17 cellular contexts compared by ENCODE assay signal in the genomic region with DNA sequence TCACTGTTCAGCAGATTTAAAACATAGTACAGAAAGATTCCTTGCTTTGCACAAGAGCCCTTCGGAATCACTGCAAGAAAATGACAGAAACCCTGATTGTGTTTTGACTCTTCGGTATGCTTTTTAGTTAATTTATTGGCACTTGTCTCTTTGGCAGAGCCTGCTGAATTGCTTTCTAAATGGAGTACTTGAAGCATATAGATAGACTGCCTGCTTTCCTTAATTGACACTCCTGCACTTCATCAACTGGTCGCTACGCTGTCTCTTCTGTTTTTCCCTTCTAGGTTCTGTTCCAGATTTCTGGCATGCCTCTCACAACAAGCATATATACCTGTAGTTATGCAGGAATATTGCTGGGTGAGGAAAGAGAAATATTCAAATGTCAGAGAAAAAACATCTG. TPM values are rescaled to one million over a fixed set of nuclear protein-coding genes. Genes with fewer than 3 reads are reported as not detected.
"Had no signal": no experiment of that assay in that cellular context is flagged by ENCODE, and none has a peak within 500 bp of the region (broad histone marks: within the 10 kb centered on the region; RNA-seq: fewer than 3 reads in every experiment).

No MANE protein-coding gene starts in this region.

- H3K9me3 ChIP-seq: tibial nerve, uterus had no signal

- DNase-seq: activated CD4-positive, alpha-beta T cell treated with anti-CD3 and anti-CD28 coated beads for 36 hours; activated CD4-positive, alpha-beta T cell treated with anti-CD3 and anti-CD28 coated beads, Interleukin-2, amount 50 U/mL, for 48 hours; activated T-cell treated with anti-CD3 and anti-CD28 coated beads for 4 hours; caudate nucleus; dorsolateral prefrontal cortex; endodermal cell; foreskin fibroblast; hippocampal formation; islet precursor cell; nephron progenitor cell; retina; stimulated activated naive CD8-positive, alpha-beta T cell treated with anti-CD3 and anti-CD28 coated beads, Interleukin-15, Interleukin-2, amounts not matched to agents 100 U/mL and 50 U/mL, for 24 hours; uterus had no signal

- H3K27me3 ChIP-seq: dorsolateral prefrontal cortex, tibial nerve, uterus had no signal

- H3K27ac ChIP-seq: dorsolateral prefrontal cortex, epithelial cell of prostate, tibial nerve, uterus had no signal

- H3K4me3 ChIP-seq: dorsolateral prefrontal cortex, tibial nerve, uterus had no signal

- H3K36me3 ChIP-seq: tibial nerve, uterus had no signal

- ATAC-seq: activated CD4-positive, alpha-beta T cell treated with anti-CD3 and anti-CD28 coated beads for 36 hours; stimulated activated naive CD8-positive, alpha-beta T cell treated with anti-CD3 and anti-CD28 coated beads, Interleukin-15, Interleukin-2, amounts not matched to agents 100 U/mL and 50 U/mL, for 24 hours had no signal

- H3K4me1 ChIP-seq: tibial nerve, uterus had no signal

RNA-seq across cellular contexts. Expression of a gene that starts 22.4 kb away (rescaled TPM):
- total RNA-seq: activated CD4-positive, alpha-beta T cell treated with anti-CD3 and anti-CD28 coated beads for 36 hours; activated T-helper 1 cell treated with anti-CD3 and anti-CD28 coated beads, Interleukin-12 subunit alpha, Interleukin-12 subunit beta, Interleukin-2, Interleukin-4 antibody, amounts not matched to agents 30 ng/mL and 10 ng/mL and 1 ng/mL, durations not matched to agents 14 hours and 24 hours and 36 hours; T-helper 2 cell treated with Interferon-gamma antibody and Interleukin-4, amounts not matched to agents 100 ng/mL and 5 ng/mL, for 36 hours had no signal
